8 cellular contexts compared by ENCODE assay signal in the genomic region with DNA sequence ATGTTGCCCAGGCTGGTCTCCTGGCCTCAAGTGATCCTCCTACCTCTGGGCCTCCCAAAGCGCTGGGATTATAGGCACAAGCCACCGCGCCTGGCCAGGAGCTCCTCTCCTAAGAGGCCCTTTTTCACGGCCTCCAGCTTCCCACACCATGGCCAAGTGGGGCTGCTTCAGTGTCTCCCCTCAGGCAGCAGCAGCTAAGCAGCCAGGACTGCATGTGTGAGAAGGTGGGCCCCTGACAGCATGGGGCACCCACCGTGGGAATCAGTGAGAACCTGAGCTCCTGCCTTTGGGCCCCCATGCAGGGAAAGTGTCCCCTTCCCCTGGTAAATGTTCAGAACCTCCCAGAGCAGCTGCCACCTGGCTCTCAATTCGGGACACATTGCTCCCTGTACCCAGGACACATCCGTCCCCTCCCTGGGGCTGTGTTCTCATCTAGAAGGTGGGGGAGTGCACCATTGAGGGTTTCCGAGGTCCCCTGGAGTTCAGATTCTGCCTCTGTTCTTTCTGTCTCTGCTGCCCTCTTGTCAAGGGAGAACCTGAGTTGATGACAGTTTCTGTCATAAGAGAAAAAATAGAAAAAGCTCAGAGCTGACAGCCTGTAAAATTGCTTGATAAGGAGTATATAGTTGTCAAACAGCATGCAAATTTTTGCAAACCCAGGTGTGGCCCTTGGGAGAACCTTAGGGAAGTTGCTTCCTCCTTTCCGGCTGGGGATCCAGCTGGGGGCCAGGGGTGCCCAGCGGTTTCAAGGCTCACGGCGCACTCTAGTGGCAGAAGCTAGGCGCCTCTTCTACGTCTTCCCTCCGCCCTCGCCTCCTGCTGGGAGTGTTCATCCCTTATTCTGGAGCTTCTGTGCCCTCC. TPM values are rescaled to one million over a fixed set of nuclear protein-coding genes. Genes with fewer than 3 reads are reported as not detected.
DNase-seq lines count a peak whose midpoint lies in the region; ATAC-seq and TF ChIP-seq lines count a peak whose summit lies in the region.

No MANE protein-coding gene starts in this region.

- no peak for TF ChIP-seq POLR2A in body of pancreas (IDR thresholded peaks at IDR 0.05)

- no peak overlapping the region for H3K27ac ChIP-seq in body of pancreas

- DNase-seq in GM12864 (ENCODE audit: low read depth) (peak; percentile 13), NCI-H1105 treated with DMSO at 0.1 percent for 48 hours (lab: John Stamatoyannopoulos, UW) (peak; percentile 52), UCSD-AML1 (lab: John Stamatoyannopoulos, UW; ENCODE audit: unreplicated experiment) (peak; percentile 63), body of pancreas (peak; percentile 62 to 75 (median 68)), iris pigment epithelial cell (ENCODE audit: low read depth) (peak; percentile 56)
- peak; percentile 56 to 58 for DNase-seq in stimulated activated CD4-positive, alpha-beta T cell treated with anti-CD3 and anti-CD28 coated beads, Interleukin-1b, Interleukin-23, amount 100 ng/mL, for 4 hours (ENCODE audit: low read depth in 2 of 2)

- H3K27me3 ChIP-seq in body of pancreas, result no peaks in the 10 kb centered on the region

- WGBS in body of pancreas, 2 donors, result 46 to 47% methylated on average over 14 to 15 of the region's 16 CpGs

- no peaks in the 10 kb centered on the region for H3K9me3 ChIP-seq in body of pancreas

- intact Hi-C loops in body of pancreas (cut with DNase I), result loop anchor here (5.0 kb wide), 1 partner anchor 92 kb away; no protein-coding TSS in a partner anchor

- ATAC-seq in body of pancreas (peak; percentile 76), GM21576 (IDR thresholded peaks at IDR 0.05; ENCODE audit: unreplicated experiment) (no peak), HG03521 (IDR thresholded peaks at IDR 0.05; ENCODE audit: unreplicated experiment) (no peak)

- TF ChIP-seq CTCF in GM12864 (IDR thresholded peaks at IDR 0.05; ENCODE audit: low read depth, low read length, missing control alignments) (peak; percentile 96), body of pancreas (IDR thresholded peaks at IDR 0.05) (peak; percentile 49 to 83 (median 72))

- H3K36me3 ChIP-seq in body of pancreas (replicated peaks in 1 of 2; ENCODE audit: insufficient read depth in 1 of 2, low read depth in 2 of 2), result peaks cover 5 to 8% of the 10 kb centered on the region in 2 donors

- no peaks in the 10 kb centered on the region for H3K4me1 ChIP-seq in body of pancreas

- H3K4me3 ChIP-seq in GM12864 (ENCODE audit: low read depth, low read length) (no peak overlapping the region), body of pancreas (no peak overlapping the region)

RNA-seq across cellular contexts. Expression of a gene that starts 29.7 kb away (rescaled TPM):
- total RNA-seq in body of pancreas, result 1 to 10 TPM; 8.9 to 9.1 TPM

Comparison
In these comparisons a context has a peak if more than half of its experiments do, and no peak if none do; other contexts are left out.
1. DNase-seq: peak in every context shown above with its lines; median percentile 68 in body of pancreas; 63 in UCSD-AML1; 57 in stimulated activated CD4-positive, alpha-beta T cell treated with anti-CD3 and anti-CD28 coated beads, Interleukin-1b, Interleukin-23, amount 100 ng/mL, for 4 hours; 56 in iris pigment epithelial cell; 52 in NCI-H1105 treated with DMSO at 0.1 percent for 48 hours; 13 in GM12864.